Comparison of ENCODE assay signal across 1 cellular context in the genomic region with DNA sequence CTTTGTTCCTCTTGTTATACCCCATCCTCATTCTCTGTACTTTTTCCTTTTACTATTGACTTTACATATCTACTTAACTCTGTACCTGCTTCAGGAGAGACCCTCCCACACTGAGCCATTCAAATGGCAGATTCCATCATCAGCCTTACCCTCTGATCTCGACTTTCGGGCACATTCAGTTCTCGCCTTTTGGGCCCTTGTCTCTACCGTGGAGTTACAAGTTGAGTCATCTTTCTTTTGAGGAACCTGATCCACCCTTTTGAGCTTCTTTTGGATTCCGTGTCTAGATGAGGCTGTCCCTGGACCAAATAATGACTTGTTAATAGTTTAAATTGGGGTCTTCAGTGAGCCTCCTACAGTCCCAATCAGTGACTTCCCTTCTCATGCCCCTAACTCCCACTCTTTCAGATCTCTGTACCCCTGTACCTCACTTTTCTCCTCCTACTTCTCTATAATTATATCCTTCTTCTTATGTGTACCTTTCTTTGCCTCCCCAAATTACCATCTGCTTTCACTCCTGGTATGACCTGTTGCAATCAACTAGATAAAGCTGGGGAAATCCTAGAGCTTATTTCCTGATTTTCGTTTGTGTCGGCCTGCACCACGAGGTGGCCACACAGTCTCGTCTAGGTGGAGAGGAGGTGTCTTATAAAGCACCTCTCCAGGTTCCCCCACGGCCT.
TF ChIP-seq lines count a peak whose summit lies in the region.

No MANE protein-coding gene starts in this region.

TF ChIP-seq in K562, 482 proteins besides CTCF, POLR2A, EP300 and RAD21 (continued from another document):
- TF ChIP-seq, protein P1, sequence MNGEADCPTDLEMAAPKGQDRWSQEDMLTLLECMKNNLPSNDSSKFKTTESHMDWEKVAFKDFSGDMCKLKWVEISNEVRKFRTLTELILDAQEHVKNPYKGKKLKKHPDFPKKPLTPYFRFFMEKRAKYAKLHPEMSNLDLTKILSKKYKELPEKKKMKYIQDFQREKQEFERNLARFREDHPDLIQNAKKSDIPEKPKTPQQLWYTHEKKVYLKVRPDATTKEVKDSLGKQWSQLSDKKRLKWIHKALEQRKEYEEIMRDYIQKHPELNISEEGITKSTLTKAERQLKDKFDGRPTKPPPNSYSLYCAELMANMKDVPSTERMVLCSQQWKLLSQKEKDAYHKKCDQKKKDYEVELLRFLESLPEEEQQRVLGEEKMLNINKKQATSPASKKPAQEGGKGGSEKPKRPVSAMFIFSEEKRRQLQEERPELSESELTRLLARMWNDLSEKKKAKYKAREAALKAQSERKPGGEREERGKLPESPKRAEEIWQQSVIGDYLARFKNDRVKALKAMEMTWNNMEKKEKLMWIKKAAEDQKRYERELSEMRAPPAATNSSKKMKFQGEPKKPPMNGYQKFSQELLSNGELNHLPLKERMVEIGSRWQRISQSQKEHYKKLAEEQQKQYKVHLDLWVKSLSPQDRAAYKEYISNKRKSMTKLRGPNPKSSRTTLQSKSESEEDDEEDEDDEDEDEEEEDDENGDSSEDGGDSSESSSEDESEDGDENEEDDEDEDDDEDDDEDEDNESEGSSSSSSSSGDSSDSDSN (IDR thresholded peaks at IDR 0.05; ENCODE audit: borderline replicate concordance in 1 of 2, low read depth in 2 of 2, low read length in 2 of 2), result no peak
- TF ChIP-seq, protein P2, sequence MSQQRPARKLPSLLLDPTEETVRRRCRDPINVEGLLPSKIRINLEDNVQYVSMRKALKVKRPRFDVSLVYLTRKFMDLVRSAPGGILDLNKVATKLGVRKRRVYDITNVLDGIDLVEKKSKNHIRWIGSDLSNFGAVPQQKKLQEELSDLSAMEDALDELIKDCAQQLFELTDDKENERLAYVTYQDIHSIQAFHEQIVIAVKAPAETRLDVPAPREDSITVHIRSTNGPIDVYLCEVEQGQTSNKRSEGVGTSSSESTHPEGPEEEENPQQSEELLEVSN (IDR thresholded peaks at IDR 0.05; ENCODE audit: borderline replicate concordance in 1 of 2, extremely low read depth in 1 of 2, insufficient read depth in 1 of 2, insufficient read length in 1 of 2, low read depth in 1 of 2, low read length in 1 of 2, poor library complexity in 1 of 2, severe bottlenecking in 1 of 2), result no peak
- TF ChIP-seq, protein P3, sequence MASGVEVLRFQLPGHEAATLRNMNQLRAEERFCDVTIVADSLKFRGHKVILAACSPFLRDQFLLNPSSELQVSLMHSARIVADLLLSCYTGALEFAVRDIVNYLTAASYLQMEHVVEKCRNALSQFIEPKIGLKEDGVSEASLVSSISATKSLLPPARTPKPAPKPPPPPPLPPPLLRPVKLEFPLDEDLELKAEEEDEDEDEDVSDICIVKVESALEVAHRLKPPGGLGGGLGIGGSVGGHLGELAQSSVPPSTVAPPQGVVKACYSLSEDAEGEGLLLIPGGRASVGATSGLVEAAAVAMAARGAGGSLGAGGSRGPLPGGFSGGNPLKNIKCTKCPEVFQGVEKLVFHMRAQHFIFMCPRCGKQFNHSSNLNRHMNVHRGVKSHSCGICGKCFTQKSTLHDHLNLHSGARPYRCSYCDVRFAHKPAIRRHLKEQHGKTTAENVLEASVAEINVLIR (CRISPR knock-in tag; IDR thresholded peaks at IDR 0.05), result no peak
- TF ChIP-seq SMAD2 (IDR thresholded peaks at IDR 0.05; ENCODE audit: low read depth, low read length), result no peak
TF ChIP-seq in K562: peak in this region for 0.
